ENCODE assay signal across 10 cellular contexts in genomic region chr10:86958109-86958830, GRCh38. TPM values are rescaled to one million over a fixed set of nuclear protein-coding genes. Genes with fewer than 3 reads are reported as not detected.
DNase-seq lines count a peak whose midpoint lies in the region; ATAC-seq, FAIRE-seq and TF ChIP-seq lines count a peak whose summit lies in the region.
"Had no signal": no experiment of that assay in that cellular context is flagged by ENCODE, and none has a peak within 500 bp of the region (broad histone marks: within the 10 kb centered on the region; RNA-seq: fewer than 3 reads in every experiment).

Gene SNCG (plus strand): TSS chr10:86958599. CDS start chr10:86958698, 99 bp downstream.

- no peak for TF ChIP-seq POLR2A in H1 (IDR thresholded peaks at IDR 0.05; ENCODE audit: control extremely low read depth in 1 of 2, low read depth in 2 of 2, low read length in 2 of 2)

- no peak for TF ChIP-seq CTCF in H1 (IDR thresholded peaks at IDR 0.05; ENCODE audit: control extremely low read depth in 1 of 3, insufficient read depth in 1 of 3, low read depth in 1 of 3, low read length in 3 of 3)

- no peak for TF ChIP-seq RAD21 in H1 (IDR thresholded peaks at IDR 0.05 in 1 of 2, conservative IDR thresholded peaks at IDR 0.05 in 1 of 2; ENCODE audit: low read depth in 2 of 2, low read length in 2 of 2)

- no peaks in the 10 kb centered on the region for H3K9me3 Mint-ChIP-seq in activated CD4-positive, alpha-beta T cell treated with anti-CD3 and anti-CD28 coated beads for 36 hours (ENCODE audit: low read depth)
- no peaks in the 10 kb centered on the region for H3K9me3 Mint-ChIP-seq in activated CD4-positive, alpha-beta T cell treated with anti-CD3 and anti-CD28 coated beads, Interleukin-2, amount 10 ng/mL, durations not matched to agents 24 days and 14 days

- H3K23ac ChIP-seq in H1 (ENCODE audit: insufficient read length): no peak within 1 kb of the TSS

- H4K8ac ChIP-seq in H1 (ENCODE audit: extremely low read depth, insufficient read depth, low read length): peak within 1 kb of the TSS; percentile 53; the same call in 1 of the 2 replicates

- peaks cover 16 to 60% (median 48%) of the 10 kb centered on the region in 4 experiments for H3K4me1 ChIP-seq in H1 (replicated peaks in 1 of 4; ENCODE audit: control insufficient read depth in 3 of 4, insufficient read depth in 4 of 4, low read length in 3 of 4)

- no peaks in the 10 kb centered on the region for H3K9me3 ChIP-seq in H1 (ENCODE audit: insufficient read depth in 2 of 2, low read depth in 1 of 2, low read length in 1 of 2)
- H3K9me3 ChIP-seq: neutrophil had no signal

- peak within 1 kb of the TSS; percentile 58 for H3K4ac ChIP-seq in H1 (replicated peaks; ENCODE audit: insufficient read length, low read depth, low read length)

- H3K36me3 Mint-ChIP-seq in activated CD4-positive, alpha-beta T cell treated with anti-CD3 and anti-CD28 coated beads for 36 hours (ENCODE audit: low read depth): no peaks in the 10 kb centered on the region
- H3K36me3 Mint-ChIP-seq in activated CD4-positive, alpha-beta T cell treated with anti-CD3 and anti-CD28 coated beads, Interleukin-2, amount 10 ng/mL, durations not matched to agents 24 days and 14 days (ENCODE audit: low read depth): no peaks in the 10 kb centered on the region

- H2BK120ac ChIP-seq in H1 (replicated peaks; ENCODE audit: low read depth, low read length): peak within 1 kb of the TSS; percentile 79

- CTCF ChIA-PET in activated CD4-positive, alpha-beta T cell treated with anti-CD3 and anti-CD28 coated beads for 36 hours (lab: Charles Lee): interaction anchor here (1.1 to 3.6 kb wide), 2 partner anchors 11 to 19 kb away, joined by 3 to 19 read pairs; no protein-coding TSS in a partner anchor
- CTCF ChIA-PET in H1 (lab: Charles Lee; ENCODE audit: partially characterized antibody): interaction anchor here (1.1 to 26.4 kb wide), 4 partner anchors 2 to 269 kb away, joined by 3 to 975 read pairs (median 490); partner anchors contain the start of genes ADIRF, MMRN2 and SNCG

- no peak within 1 kb of the TSS for H2AFZ ChIP-seq in H1 (ENCODE audit: low read length)

- no peaks in the 10 kb centered on the region for H3K36me3 ChIP-seq in H1 (ENCODE audit: control insufficient read depth in 2 of 4, insufficient read depth in 4 of 4, low read length in 3 of 4)
- H3K36me3 ChIP-seq: neutrophil had no signal

- no peaks in the 10 kb centered on the region for H3K27me3 Mint-ChIP-seq in activated CD4-positive, alpha-beta T cell treated with anti-CD3 and anti-CD28 coated beads for 36 hours
- peaks cover 1% of the 10 kb centered on the region for H3K27me3 Mint-ChIP-seq in activated CD4-positive, alpha-beta T cell treated with anti-CD3 and anti-CD28 coated beads, Interleukin-2, amount 10 ng/mL, durations not matched to agents 24 days and 14 days

- H3K79me2 ChIP-seq in H1 (ENCODE audit: control insufficient read depth in 1 of 2, insufficient read depth in 2 of 2, low read length in 2 of 2): no peaks in the 10 kb centered on the region

- H2BK5ac ChIP-seq in H1 (ENCODE audit: low read depth, low read length): peak within 1 kb of the TSS; percentile 99; the same call in 1 of the 2 replicates

- peak within 1 kb of the TSS; percentile 96 for H4K91ac ChIP-seq in H1 (replicated peaks; ENCODE audit: insufficient read length, low read length)

- H3K14ac ChIP-seq in H1 (ENCODE audit: insufficient read length): no peak within 1 kb of the TSS

- peak within 1 kb of the TSS; percentile 100 for H2AK5ac ChIP-seq in H1 (ENCODE audit: low read depth, low read length)

- H3K79me1 ChIP-seq in H1 (ENCODE audit: low read depth, low read length): no peaks in the 10 kb centered on the region

- peak within 1 kb of the TSS; percentile 99; the same call in 1 of the 2 replicates for H2BK12ac ChIP-seq in H1 (ENCODE audit: low read depth, low read length)

- 91% methylated on average over 17 of the region's 21 CpGs; no CpG with 5 or more reads in 1 of the 2 experiments for WGBS in H1 (ENCODE audit: extremely low coverage in 1 of 2, insufficient coverage in 1 of 2, insufficient read length in 1 of 2, insufficient replicate concordance in 2 of 2, low coverage in 1 of 2, low lambda C conversion rate in 2 of 2, missing lambda C conversion rate in 1 of 2), 2 experiments

- H3K56ac ChIP-seq in H1 (replicated peaks; ENCODE audit: insufficient read length, low read depth, low read length): no peak within 1 kb of the TSS

- in situ Hi-C loops in KBM-7 (cut with MboI; ENCODE audit: low pct_unique_long_range_greater_than_20kb, low sequenced_read_pairs): no loop called here

- no peaks in the 10 kb centered on the region for H4K20me1 ChIP-seq in H1 (replicated peaks in 1 of 2; ENCODE audit: control insufficient read depth in 1 of 2, insufficient read depth in 2 of 2, low read length in 2 of 2)

- no peaks in the 10 kb centered on the region for H3K4me1 Mint-ChIP-seq in activated CD4-positive, alpha-beta T cell treated with anti-CD3 and anti-CD28 coated beads for 36 hours
- H3K4me1 Mint-ChIP-seq in activated CD4-positive, alpha-beta T cell treated with anti-CD3 and anti-CD28 coated beads, Interleukin-2, amount 10 ng/mL, durations not matched to agents 24 days and 14 days: peaks cover 2% of the 10 kb centered on the region

- H3K4me3 Mint-ChIP-seq in activated CD4-positive, alpha-beta T cell treated with anti-CD3 and anti-CD28 coated beads for 36 hours: no peak within 1 kb of the TSS
- no peak within 1 kb of the TSS for H3K4me3 Mint-ChIP-seq in activated CD4-positive, alpha-beta T cell treated with anti-CD3 and anti-CD28 coated beads, Interleukin-2, amount 10 ng/mL, durations not matched to agents 24 days and 14 days

- DNase-seq in activated CD4-positive, alpha-beta T cell treated with anti-CD3 and anti-CD28 coated beads for 36 hours: peak; percentile 5
- DNase-seq in activated CD4-positive, alpha-beta T cell treated with anti-CD3 and anti-CD28 coated beads, Interleukin-2, amount 10 ng/mL, durations not matched to agents 24 days and 14 days: no peak
- DNase-seq in H1 (ENCODE audit: low read depth in 1 of 2, low spot score in 2 of 2) (peak in 1 of 2 experiments; percentile 47), mucosa of gallbladder (ENCODE audit: low spot score) (peak; percentile 62), urothelium cell line (ENCODE audit: low spot score) (peak; percentile 35), KBM-7 (no peak)
- DNase-seq in activated CD4-positive, alpha-beta T cell treated with anti-CD3 and anti-CD28 coated beads, Interleukin-2, amount 50 U/mL, for 48 hours: no peak
- DNase-seq: activated naive CD4-positive, alpha-beta T cell treated with anti-CD3 and anti-CD28 coated beads, Interleukin-2, amount 50 U/mL, for 16 hours had no signal

- H4K5ac ChIP-seq in H1 (ENCODE audit: insufficient read length, low read depth, low read length): peak within 1 kb of the TSS; percentile 28

- peak within 1 kb of the TSS; percentile 99 for H2BK20ac ChIP-seq in H1 (ENCODE audit: low read length)

- no peak within 1 kb of the TSS for H3K4me3 ChIP-seq in H1 (ENCODE audit: extremely low read depth in 1 of 4, insufficient read depth in 2 of 4, low read depth in 3 of 4, low read length in 4 of 4)

- no peak within 1 kb of the TSS for H3K27ac Mint-ChIP-seq in activated CD4-positive, alpha-beta T cell treated with anti-CD3 and anti-CD28 coated beads for 36 hours
- H3K27ac Mint-ChIP-seq in activated CD4-positive, alpha-beta T cell treated with anti-CD3 and anti-CD28 coated beads, Interleukin-2, amount 10 ng/mL, durations not matched to agents 24 days and 14 days: no peak within 1 kb of the TSS

- no peak within 1 kb of the TSS for H3K27ac ChIP-seq in H1 (ENCODE audit: low read depth, low read length)
- H3K27ac ChIP-seq: neutrophil had no signal

- no peak for FAIRE-seq in H1 (lab: Jason Lieb, UNC)
- no peak for FAIRE-seq in urothelium cell line (lab: Jason Lieb, UNC)

- no peaks in the 10 kb centered on the region for H3K27me3 ChIP-seq in H1 (replicated peaks in 1 of 4; ENCODE audit: control insufficient read depth in 3 of 4, extremely low read depth in 1 of 4, insufficient read depth in 3 of 4, low read length in 3 of 4)

- no peaks in the 10 kb centered on the region for H3K23me2 ChIP-seq in H1 (ENCODE audit: low read depth, low read length)

- no peak for ATAC-seq in activated CD4-positive, alpha-beta T cell treated with anti-CD3 and anti-CD28 coated beads for 36 hours
- no peak for ATAC-seq in GM18858 (IDR thresholded peaks at IDR 0.05; ENCODE audit: unreplicated experiment)

- no peak for TF ChIP-seq EP300 in H1 (IDR thresholded peaks at IDR 0.05; ENCODE audit: borderline replicate concordance in 1 of 2, low read depth in 2 of 2, low read length in 2 of 2)

- peak within 1 kb of the TSS; percentile 75 for H3K18ac ChIP-seq in H1 (ENCODE audit: extremely low read depth, low read length)

- intact Hi-C loops in activated CD4-positive, alpha-beta T cell treated with anti-CD3 and anti-CD28 coated beads for 36 hours (cut with DNase I, micrococcal nuclease): no loop called here
- intact Hi-C loops in activated CD4-positive, alpha-beta T cell treated with anti-CD3 and anti-CD28 coated beads, Interleukin-2, amount 10 ng/mL, durations not matched to agents 24 days and 14 days (cut with micrococcal nuclease): no loop called here

- POLR2A ChIA-PET in activated CD4-positive, alpha-beta T cell treated with anti-CD3 and anti-CD28 coated beads for 36 hours (lab: Charles Lee): no interaction called here
- POLR2A ChIA-PET in H1 (lab: Charles Lee; ENCODE audit: partially characterized antibody): interaction anchor here (0.7 to 2.0 kb wide), 4 partner anchors 12 to 17 kb away, joined by 4 to 6 read pairs (median 4); no protein-coding TSS in a partner anchor

- peak within 1 kb of the TSS; percentile 100; the same call in 1 of the 2 replicates for H2BK15ac ChIP-seq in H1 (ENCODE audit: low read length)

- no peak within 1 kb of the TSS for H3K4me2 ChIP-seq in H1 (ENCODE audit: insufficient read depth in 1 of 2, low read depth in 2 of 2, low read length in 2 of 2)

- no peak within 1 kb of the TSS for H3K9ac ChIP-seq in H1 (replicated peaks in 1 of 4; ENCODE audit: extremely low read depth in 1 of 4, low read depth in 3 of 4, low read length in 3 of 4)

TF ChIP-seq in H1, 55 proteins besides CTCF, POLR2A, EP300 and RAD21 (continues in another document):
- TF ChIP-seq POU5F1 (IDR thresholded peaks at IDR 0.05; ENCODE audit: low read depth, low read length): no peak

RNA-seq across cellular contexts. Expression of gene SNCG, which starts in this region (rescaled TPM):
- total RNA-seq in activated CD4-positive, alpha-beta T cell treated with anti-CD3 and anti-CD28 coated beads for 36 hours: not detected
- total RNA-seq in activated CD4-positive, alpha-beta T cell treated with anti-CD3 and anti-CD28 coated beads, Interleukin-2, amount 10 ng/mL, durations not matched to agents 24 days and 14 days: 0.44 TPM in 1 of 2 replicates, not detected in the other
- total RNA-seq in H1 (2021; fragmentation: NEBNext Ultra II Directional; extraction: Animal tissue kit (Norgen Biotek cat#: 25700)): 4.4 and 4.8 TPM in 2 replicates
- polyA plus RNA-seq in H1 (2011; rRNA removed): 12.2 and 14.6 TPM in 2 replicates
- 22.4 TPM for polyA plus RNA-seq in H1 (2011; cell fraction: cytosol; rRNA removed)
- 13.2 TPM for polyA plus RNA-seq in H1 (2011; cell fraction: nucleus; rRNA removed)
- polyA plus RNA-seq in H1 (2012, experiment 1 of 2): 6.8 to 14.9 TPM (median 10.7 TPM) in 4 replicates
- polyA plus RNA-seq in H1 (2012, experiment 2 of 2): 8.0 TPM
- polyA plus RNA-seq in H1 (2013, experiment 1 of 2): 6.2 TPM
- 5.9 TPM for polyA plus RNA-seq in H1 (2013, experiment 2 of 2)
- polyA minus RNA-seq in H1 (2011; rRNA and poly(A)+ RNA removed): 0.88 and 3.1 TPM in 2 replicates
- 3.0 TPM for polyA minus RNA-seq in H1 (2011; cell fraction: cytosol; rRNA and poly(A)+ RNA removed)
- polyA minus RNA-seq in H1 (2011; cell fraction: nucleus; rRNA and poly(A)+ RNA removed): 4.1 TPM
- 15.8 TPM for total RNA-seq in mucosa of gallbladder

Comparison
In these comparisons a context has a peak if more than half of its experiments do, and no peak if none do; other contexts are left out.
1. Peak in DNase-seq in activated CD4-positive, alpha-beta T cell treated with anti-CD3 and anti-CD28 coated beads for 36 hours; RNA of the gene not detected or under 1 TPM.
2. DNase-seq: peak in mucosa of gallbladder (single experiment) and urothelium cell line (single experiment); none in activated CD4-positive, alpha-beta T cell treated with anti-CD3 and anti-CD28 coated beads, Interleukin-2, amount 10 ng/mL, durations not matched to agents 24 days and 14 days (single experiment), KBM-7 (single experiment) and activated CD4-positive, alpha-beta T cell treated with anti-CD3 and anti-CD28 coated beads, Interleukin-2, amount 50 U/mL, for 48 hours (0 of 2).